Comparison of ENCODE assay signal across 17 cellular contexts in genomic region chr1:43521078-43521477, GRCh38. TPM values are rescaled to one million over a fixed set of nuclear protein-coding genes. Genes with fewer than 3 reads are reported as not detected.
DNase-seq lines count a peak whose midpoint lies in the region; ATAC-seq and TF ChIP-seq lines count a peak whose summit lies in the region.
"Had no signal": no experiment of that assay in that cellular context is flagged by ENCODE, and none has a peak within 500 bp of the region (broad histone marks: within the 10 kb centered on the region; RNA-seq: fewer than 3 reads in every experiment).

No MANE protein-coding gene starts in this region.

- peaks cover 23% of the 10 kb centered on the region for H3K4me1 ChIP-seq in RWPE2 (ENCODE audit: insufficient read depth, poor library complexity, severe bottlenecking)
- H3K4me1 ChIP-seq in trophoblast cell (ENCODE audit: control insufficient read depth in 1 of 2, insufficient read depth in 2 of 2, low read length in 2 of 2) = peaks cover 5 to 13% of the 10 kb centered on the region in 2 experiments
- no peaks in the 10 kb centered on the region for H3K4me1 ChIP-seq in upper lobe of right lung
- H3K4me1 ChIP-seq: BE2C had no signal

- H3K9me3 Mint-ChIP-seq in chondrocyte (ENCODE audit: low read depth) = no peaks in the 10 kb centered on the region
- H3K9me3 Mint-ChIP-seq: CD8-positive, alpha-beta memory T cell; H9 had no signal

- H3K27ac Mint-ChIP-seq in chondrocyte (ENCODE audit: unreplicated experiment) = no peak overlapping the region
- H3K27ac Mint-ChIP-seq: CD8-positive, alpha-beta memory T cell had no signal

- H3K4me3 ChIP-seq in RWPE2 (ENCODE audit: severe bottlenecking) = no peak overlapping the region
- no peak overlapping the region for H3K4me3 ChIP-seq in trophoblast cell (ENCODE audit: low read depth, low read length)
- H3K4me3 ChIP-seq in upper lobe of right lung = no peak overlapping the region
- H3K4me3 ChIP-seq: GM12878 had no signal

- H4K8ac ChIP-seq in trophoblast cell (ENCODE audit: low read depth, low read length) = no peak overlapping the region

- H2BK5ac ChIP-seq in trophoblast cell (ENCODE audit: low read depth, low read length, poor library complexity) = no peak overlapping the region

- H3K4me1 Mint-ChIP-seq in chondrocyte (ENCODE audit: low read depth) = peaks cover 4% of the 10 kb centered on the region
- H3K4me1 Mint-ChIP-seq: CD4-positive, CD25-positive, alpha-beta regulatory T cell; CD8-positive, alpha-beta memory T cell had no signal

- H3K18ac ChIP-seq in trophoblast cell (ENCODE audit: low read length) = no peak overlapping the region

- H2BK120ac ChIP-seq in trophoblast cell (ENCODE audit: insufficient read depth, low read length, poor library complexity) = peak overlapping the region; percentile 40

- H4K12ac ChIP-seq in trophoblast cell (ENCODE audit: low read depth, low read length) = no peak overlapping the region

- peaks cover 4% of the 10 kb centered on the region for H3K79me1 ChIP-seq in trophoblast cell (ENCODE audit: low read length)

- peak; percentile 36 for DNase-seq in RWPE2 (ENCODE audit: low spot score)
- DNase-seq in chondrocyte (ENCODE audit: low spot score) = peak; percentile 53
- no peak for DNase-seq in trophoblast cell
- DNase-seq in upper lobe of right lung = peak; percentile 41
- DNase-seq in HuH-7.5 (ENCODE audit: low spot score) = no peak
- no peak for DNase-seq in mucosa of gallbladder (ENCODE audit: low spot score)
- DNase-seq: BE2C; C1 segment of cervical spinal cord; CD4-positive, CD25-positive, alpha-beta regulatory T cell; CD8-positive, alpha-beta memory T cell; COR-L47; DMS53; DND-41; EL; GOT3; H9 had no signal

- no peak overlapping the region for H3K27ac ChIP-seq in RWPE2 (ENCODE audit: poor library complexity, severe bottlenecking)
- H3K27ac ChIP-seq in trophoblast cell (ENCODE audit: low read depth, low read length) = no peak overlapping the region
- no peak overlapping the region for H3K27ac ChIP-seq in upper lobe of right lung

- H3K4me3 Mint-ChIP-seq in chondrocyte (ENCODE audit: unreplicated experiment) = no peak overlapping the region
- H3K4me3 Mint-ChIP-seq: CD4-positive, CD25-positive, alpha-beta regulatory T cell; CD8-positive, alpha-beta memory T cell had no signal

- no peaks in the 10 kb centered on the region for H3K27me3 ChIP-seq in RWPE2 (ENCODE audit: insufficient read depth, poor library complexity, severe bottlenecking)
- no peaks in the 10 kb centered on the region for H3K27me3 ChIP-seq in trophoblast cell (ENCODE audit: insufficient read depth, low read length)
- no peaks in the 10 kb centered on the region for H3K27me3 ChIP-seq in upper lobe of right lung
- H3K27me3 ChIP-seq: BE2C had no signal

- H3K23ac ChIP-seq in trophoblast cell (ENCODE audit: low read length) = no peak overlapping the region

- no peak overlapping the region for H2AFZ ChIP-seq in trophoblast cell (ENCODE audit: insufficient read depth, low read length, poor library complexity)

- no CpG with 5 or more reads among the region's 8 CpGs for WGBS in trophoblast cell (ENCODE audit: extremely low coverage, insufficient coverage, insufficient read length)

- peak overlapping the region; percentile 3 for H2AK5ac ChIP-seq in trophoblast cell (ENCODE audit: low read length)

- no peak overlapping the region for H3K14ac ChIP-seq in trophoblast cell (ENCODE audit: low read length)

- no peak for TF ChIP-seq CTCF in RWPE2 (IDR thresholded peaks at IDR 0.05; ENCODE audit: poor library complexity, severe bottlenecking)
- no peak for TF ChIP-seq CTCF in chondrocyte (IDR thresholded peaks at IDR 0.05)
- TF ChIP-seq CTCF in upper lobe of right lung (IDR thresholded peaks at IDR 0.05) = no peak

- H3K36me3 ChIP-seq in RWPE2 (ENCODE audit: low read depth) = no peaks in the 10 kb centered on the region
- H3K36me3 ChIP-seq in trophoblast cell (ENCODE audit: control insufficient read depth in 1 of 2, insufficient read depth in 2 of 2, low read length in 2 of 2) = no peaks in the 10 kb centered on the region
- no peaks in the 10 kb centered on the region for H3K36me3 ChIP-seq in upper lobe of right lung
- H3K36me3 ChIP-seq: BE2C had no signal

- H3K9ac ChIP-seq in trophoblast cell (ENCODE audit: low read length) = peak overlapping the region; percentile 45

- no peaks in the 10 kb centered on the region for H3K27me3 Mint-ChIP-seq in chondrocyte (ENCODE audit: low read depth)

- H4K91ac ChIP-seq in trophoblast cell (ENCODE audit: low read depth, low read length) = no peak overlapping the region

- no peak overlapping the region for H3K4ac ChIP-seq in trophoblast cell (ENCODE audit: low read depth, low read length)

- ATAC-seq in RWPE2 (ENCODE audit: low read depth) (no peak), upper lobe of right lung (no peak)
- ATAC-seq: GM12878 had no signal

- no peak overlapping the region for H2BK12ac ChIP-seq in trophoblast cell (ENCODE audit: low read length)

- no peak overlapping the region for H3K4me2 ChIP-seq in trophoblast cell (ENCODE audit: low read length)

- H3K9me3 ChIP-seq in RWPE2 (ENCODE audit: severe bottlenecking) (no peaks in the 10 kb centered on the region), trophoblast cell (ENCODE audit: insufficient read depth, low read depth, low read length) (peaks cover 2% of the 10 kb centered on the region), upper lobe of right lung (no peaks in the 10 kb centered on the region)
- H3K9me3 ChIP-seq: BE2C had no signal

- no peaks in the 10 kb centered on the region for H3K36me3 Mint-ChIP-seq in chondrocyte (ENCODE audit: low read depth)
- H3K36me3 Mint-ChIP-seq: CD4-positive, CD25-positive, alpha-beta regulatory T cell; CD8-positive, alpha-beta memory T cell had no signal

- no peaks in the 10 kb centered on the region for H3K79me2 ChIP-seq in trophoblast cell (ENCODE audit: control insufficient read depth, insufficient read depth, low read length, poor library complexity)

- intact Hi-C loops in upper lobe of right lung (cut with DNase I) = no loop called here

RNA-seq across cellular contexts. Expression of gene PTPRF, which starts 9.6 kb away (rescaled TPM):
- total RNA-seq in chondrocyte = 54.6 to 66.7 TPM (median 62.0 TPM) in 3 replicates
- polyA plus RNA-seq in trophoblast cell (2013) = 205 TPM in 2 replicates
- total RNA-seq in upper lobe of right lung = 199 TPM
- 478 TPM for total RNA-seq in mucosa of gallbladder
- polyA plus RNA-seq: CD4-positive, CD25-positive, alpha-beta regulatory T cell; CD8-positive, alpha-beta memory T cell had no signal

Comparison
In these comparisons a context has a peak if more than half of its experiments do, and no peak if none do; other contexts are left out.
1. DNase-seq: peak in RWPE2 (single experiment), chondrocyte (single experiment) and upper lobe of right lung (single experiment); none in trophoblast cell (0 of 2), HuH-7.5 (single experiment) and mucosa of gallbladder (single experiment).